Comparison of ENCODE assay signal across 23 cellular contexts in genomic region chr6:136072691-136073090, GRCh38.
DNase-seq lines count a peak whose midpoint lies in the region; ATAC-seq, FAIRE-seq and TF ChIP-seq lines count a peak whose summit lies in the region.
"Had no signal": no experiment of that assay in that cellular context is flagged by ENCODE, and none has a peak within 500 bp of the region (broad histone marks: within the 10 kb centered on the region; RNA-seq: fewer than 3 reads in every experiment).

No MANE protein-coding gene starts in this region.

- H3K9me1 ChIP-seq in K562 (ENCODE audit: control insufficient read depth, insufficient read depth, low read length) = no peaks in the 10 kb centered on the region

- H3K4me1 ChIP-seq in K562 (replicated peaks in 1 of 2; ENCODE audit: control insufficient read depth in 2 of 2, insufficient read depth in 2 of 2, low read length in 2 of 2) = no peaks in the 10 kb centered on the region
- H3K4me1 ChIP-seq in heart right ventricle = peaks cover 0 to 44% (median 25%) of the 10 kb centered on the region in 9 donors
- peaks cover 4% of the 10 kb centered on the region for H3K4me1 ChIP-seq in lower lobe of right lung
- H3K4me1 ChIP-seq in skeletal muscle tissue (ENCODE audit: control insufficient read depth in 3 of 3, insufficient read depth in 3 of 3, low read length in 3 of 3) = peaks cover 6 to 19% (median 9%) of the 10 kb centered on the region in 3 donors
- H3K4me1 ChIP-seq: BLaER1 treated with 17β-estradiol and CSF1 and Interleukin-3, amounts not matched to agents 10 nM and 100 nM had no signal

- H3K4me3 Mint-ChIP-seq in natural killer cell treated with Interleukin-12 subunit alpha and Interleukin-12 subunit beta and Interleukin-15 and Interleukin-18, amount 100 ng/mL, for 72 hours = no peak overlapping the region
- H3K4me3 Mint-ChIP-seq: CD4-positive, alpha-beta T cell had no signal

- peak overlapping the region; percentile 21; the same call in 1 of the 2 replicates for H2AFZ ChIP-seq in K562 (ENCODE audit: low read depth, low read length)

- ATAC-seq in K562 (no peak), heart right ventricle (peak; percentile 59 to 97 (median 90)), lower lobe of right lung (peak; percentile 47 to 51)
- no peak for ATAC-seq in natural killer cell treated with Interleukin-12 subunit alpha and Interleukin-12 subunit beta and Interleukin-15 and Interleukin-18, amount 100 ng/mL, for 72 hours
- ATAC-seq: PC-3 had no signal

- no peaks in the 10 kb centered on the region for H3K79me2 ChIP-seq in K562 (ENCODE audit: control insufficient read depth, insufficient read depth, low read length)

- CTCF ChIA-PET in K562 (lab: Yijun Ruan, JAX; ENCODE audit: low intra/inter-chr PET ratio) = no interaction called here

- no peaks in the 10 kb centered on the region for H3K4me1 Mint-ChIP-seq in natural killer cell treated with Interleukin-12 subunit alpha and Interleukin-12 subunit beta and Interleukin-15 and Interleukin-18, amount 100 ng/mL, for 72 hours (ENCODE audit: low read depth in 2 of 2)

- no peak overlapping the region for H3K4me2 ChIP-seq in K562 (ENCODE audit: insufficient read depth, low read length)
- H3K4me2 ChIP-seq: BLaER1 treated with 17β-estradiol and CSF1 and Interleukin-3, amounts not matched to agents 10 nM and 100 nM had no signal

- POLR2A ChIA-PET in K562 (lab: Yijun Ruan, JAX) = no interaction called here

- H3K9me3 Mint-ChIP-seq in natural killer cell treated with Interleukin-12 subunit alpha and Interleukin-12 subunit beta and Interleukin-15 and Interleukin-18, amount 100 ng/mL, for 72 hours = no peaks in the 10 kb centered on the region
- H3K9me3 Mint-ChIP-seq: CD4-positive, alpha-beta T cell had no signal

- TF ChIP-seq CTCF in K562 (IDR thresholded peaks at IDR 0.05 in 2 of 3, conservative IDR thresholded peaks at IDR 0.05 in 1 of 3; ENCODE audit: insufficient read depth in 2 of 3, low read depth in 1 of 3, low read length in 3 of 3) = no peak
- TF ChIP-seq CTCF in heart right ventricle (IDR thresholded peaks at IDR 0.05) = no peak
- TF ChIP-seq CTCF in lower lobe of right lung (IDR thresholded peaks at IDR 0.05) = no peak

- no peak for TF ChIP-seq RAD21 in K562 (CRISPR knock-in tag; conservative IDR thresholded peaks at IDR 0.05 in 1 of 2, IDR thresholded peaks at IDR 0.05 in 1 of 2)

- FAIRE-seq in K562 (lab: Jason Lieb, UNC) = no peak
- FAIRE-seq: A204.1, G401.6, H54 had no signal

- H3K4me3 ChIP-seq in K562 = no peak overlapping the region
- no peak overlapping the region for H3K4me3 ChIP-seq in heart right ventricle
- no peak overlapping the region for H3K4me3 ChIP-seq in lower lobe of right lung
- H3K4me3 ChIP-seq in skeletal muscle tissue (ENCODE audit: low read length in 3 of 3) = no peak overlapping the region
- H3K4me3 ChIP-seq: BLaER1 treated with 17β-estradiol and CSF1 and Interleukin-3, amounts not matched to agents 10 nM and 100 nM; SJSA1 had no signal

- H3K27ac Mint-ChIP-seq in natural killer cell treated with Interleukin-12 subunit alpha and Interleukin-12 subunit beta and Interleukin-15 and Interleukin-18, amount 100 ng/mL, for 72 hours = no peak overlapping the region
- H3K27ac Mint-ChIP-seq: CD4-positive, alpha-beta T cell had no signal

- intact Hi-C loops in K562 (cut with micrococcal nuclease) (no loop called here), heart right ventricle (cut with DNase I) (no loop called here), lower lobe of right lung (cut with DNase I) (no loop called here)

- H4K20me1 ChIP-seq in K562 (replicated peaks; ENCODE audit: control insufficient read depth, insufficient read depth, low read length) = no peaks in the 10 kb centered on the region
- H4K20me1 ChIP-seq: BLaER1 treated with 17β-estradiol and CSF1 and Interleukin-3, amounts not matched to agents 10 nM and 100 nM had no signal

- no peaks in the 10 kb centered on the region for H3K9me3 ChIP-seq in K562 (replicated peaks; ENCODE audit: control insufficient read depth, insufficient read depth, low read depth, low read length)
- peaks cover 0 to 5% (median 0%) of the 10 kb centered on the region in 11 donors for H3K9me3 ChIP-seq in heart right ventricle
- no peaks in the 10 kb centered on the region for H3K9me3 ChIP-seq in lower lobe of right lung
- no peaks in the 10 kb centered on the region for H3K9me3 ChIP-seq in skeletal muscle tissue (ENCODE audit: control insufficient read depth in 3 of 3, low read length in 3 of 3)
- H3K9me3 ChIP-seq: BLaER1 treated with 17β-estradiol and CSF1 and Interleukin-3, amounts not matched to agents 10 nM and 100 nM; SJSA1 had no signal

- no peak overlapping the region for H3K27ac ChIP-seq in K562 (ENCODE audit: extremely low read depth, low read depth, low read length)
- peak overlapping the region in 9 of 10 donors; percentile 7 to 75 (median 41) for H3K27ac ChIP-seq in heart right ventricle
- no peak overlapping the region for H3K27ac ChIP-seq in lower lobe of right lung
- peak overlapping the region; percentile 40 for H3K27ac ChIP-seq in skeletal muscle tissue (ENCODE audit: low read depth, low read length)
- H3K27ac ChIP-seq: BLaER1 treated with 17β-estradiol and CSF1 and Interleukin-3, amounts not matched to agents 10 nM and 100 nM; HL-60; SJSA1 had no signal

- in situ Hi-C loops in K562 (cut with MboI) = no loop called here

- H3K27me3 Mint-ChIP-seq in natural killer cell treated with Interleukin-12 subunit alpha and Interleukin-12 subunit beta and Interleukin-15 and Interleukin-18, amount 100 ng/mL, for 72 hours = peaks cover 13 to 17% of the 10 kb centered on the region in 2 donors
- H3K27me3 Mint-ChIP-seq: CD4-positive, alpha-beta T cell had no signal

- DNase-seq in K562 (ENCODE audit: extremely low read depth in 1 of 4, low spot score in 3 of 4) (no peak), heart right ventricle (peak; percentile 29 to 58), lower lobe of right lung (no peak), hepatic stellate cell (ENCODE audit: low spot score) (no peak), erythroblast (lab: John Stamatoyannopoulos, UW) (no peak)
- DNase-seq in natural killer cell treated with Interleukin-12 subunit alpha and Interleukin-12 subunit beta and Interleukin-15 and Interleukin-18, amount 100 ng/mL, for 72 hours (ENCODE audit: low spot score) = no peak
- DNase-seq: AML-193; CD4-positive, alpha-beta T cell; Karpas-422; NCI-H1105 treated with DMSO at 0.1 percent for 48 hours; NCI-H2029; NCI-H446; NCI-H526; NCI-H82; NK-92 treated with Interleukin-12 subunit alpha and Interleukin-12 subunit beta, amount 100 ng/mL, for 24 hours; PC-3 had no signal

- TF ChIP-seq POLR2A in K562 (conservative IDR thresholded peaks at IDR 0.05) (no peak), erythroblast (IDR thresholded peaks at IDR 0.05; ENCODE audit: low read length) (no peak)

- H3K9ac ChIP-seq in K562 (ENCODE audit: insufficient read depth in 1 of 2, low read depth in 2 of 2, low read length in 2 of 2) (no peak overlapping the region), skeletal muscle tissue (ENCODE audit: low read depth in 1 of 3, low read length in 3 of 3) (no peak overlapping the region)
- H3K9ac ChIP-seq: BLaER1 treated with 17β-estradiol and CSF1 and Interleukin-3, amounts not matched to agents 10 nM and 100 nM had no signal

- WGBS in K562 (ENCODE audit: insufficient coverage, low coverage, missing lambda C conversion rate) = 4% methylated on average over 7 of the region's 7 CpGs
- WGBS in heart right ventricle, 2 donors = 51 to 61% methylated on average over 7 of the region's 7 CpGs

- H3K36me3 Mint-ChIP-seq in natural killer cell treated with Interleukin-12 subunit alpha and Interleukin-12 subunit beta and Interleukin-15 and Interleukin-18, amount 100 ng/mL, for 72 hours = no peaks in the 10 kb centered on the region

- H3K36me3 ChIP-seq in K562 (ENCODE audit: control insufficient read depth, insufficient read depth, low read length) (no peaks in the 10 kb centered on the region), heart right ventricle (no peaks in the 10 kb centered on the region), lower lobe of right lung (no peaks in the 10 kb centered on the region), skeletal muscle tissue (ENCODE audit: control insufficient read depth in 3 of 3, insufficient read depth in 3 of 3, low read length in 3 of 3) (no peaks in the 10 kb centered on the region)
- H3K36me3 ChIP-seq: BLaER1 treated with 17β-estradiol and CSF1 and Interleukin-3, amounts not matched to agents 10 nM and 100 nM; SJSA1 had no signal

- no peak for TF ChIP-seq EP300 in K562 (IDR thresholded peaks at IDR 0.05; ENCODE audit: low read length)

- no TSS peak for BruUV-seq in K562 (replicated peaks; lab: Mats Ljungman, UMichigan)

- peaks cover 0 to 11% of the 10 kb centered on the region in 2 experiments; a peak in 2 of 5 replicates for H3K27me3 ChIP-seq in K562 (ENCODE audit: control insufficient read depth in 2 of 2, insufficient read depth in 2 of 2, low read length in 2 of 2)
- H3K27me3 ChIP-seq in heart right ventricle = no peaks in the 10 kb centered on the region
- H3K27me3 ChIP-seq in lower lobe of right lung (ENCODE audit: low read depth) = no peaks in the 10 kb centered on the region
- H3K27me3 ChIP-seq in skeletal muscle tissue (ENCODE audit: control insufficient read depth in 3 of 3, insufficient read depth in 3 of 3, low read length in 3 of 3) = no peaks in the 10 kb centered on the region
- H3K27me3 ChIP-seq: BLaER1 treated with 17β-estradiol and CSF1 and Interleukin-3, amounts not matched to agents 10 nM and 100 nM; SJSA1 had no signal

TF ChIP-seq in K562, 482 proteins besides CTCF, POLR2A, EP300 and RAD21 (continues in another document):
- TF ChIP-seq HDAC2 (IDR thresholded peaks at IDR 0.05) = no peak
- no peak for TF ChIP-seq MBD2 (IDR thresholded peaks at IDR 0.05; ENCODE audit: borderline replicate concordance, low read depth)
- TF ChIP-seq, protein P1, sequence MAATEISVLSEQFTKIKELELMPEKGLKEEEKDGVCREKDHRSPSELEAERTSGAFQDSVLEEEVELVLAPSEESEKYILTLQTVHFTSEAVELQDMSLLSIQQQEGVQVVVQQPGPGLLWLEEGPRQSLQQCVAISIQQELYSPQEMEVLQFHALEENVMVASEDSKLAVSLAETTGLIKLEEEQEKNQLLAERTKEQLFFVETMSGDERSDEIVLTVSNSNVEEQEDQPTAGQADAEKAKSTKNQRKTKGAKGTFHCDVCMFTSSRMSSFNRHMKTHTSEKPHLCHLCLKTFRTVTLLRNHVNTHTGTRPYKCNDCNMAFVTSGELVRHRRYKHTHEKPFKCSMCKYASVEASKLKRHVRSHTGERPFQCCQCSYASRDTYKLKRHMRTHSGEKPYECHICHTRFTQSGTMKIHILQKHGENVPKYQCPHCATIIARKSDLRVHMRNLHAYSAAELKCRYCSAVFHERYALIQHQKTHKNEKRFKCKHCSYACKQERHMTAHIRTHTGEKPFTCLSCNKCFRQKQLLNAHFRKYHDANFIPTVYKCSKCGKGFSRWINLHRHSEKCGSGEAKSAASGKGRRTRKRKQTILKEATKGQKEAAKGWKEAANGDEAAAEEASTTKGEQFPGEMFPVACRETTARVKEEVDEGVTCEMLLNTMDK (IDR thresholded peaks at IDR 0.05; ENCODE audit: borderline replicate concordance, insufficient read depth, low read depth, low read length, poor library complexity, severe bottlenecking) = no peak

Comparison
In these comparisons a context has a peak if more than half of its experiments do, and no peak if none do; other contexts are left out.
1. ATAC-seq: peak in heart right ventricle (8 of 8) and lower lobe of right lung (2 of 2); none in K562 (single experiment) and natural killer cell treated with Interleukin-12 subunit alpha and Interleukin-12 subunit beta and Interleukin-15 and Interleukin-18, amount 100 ng/mL, for 72 hours (0 of 2).
2. DNase-seq: peak in heart right ventricle (2 of 2); none in K562 (0 of 4), lower lobe of right lung (single experiment), hepatic stellate cell (single experiment), natural killer cell treated with Interleukin-12 subunit alpha and Interleukin-12 subunit beta and Interleukin-15 and Interleukin-18, amount 100 ng/mL, for 72 hours (single experiment) and erythroblast (0 of 2).
3. H3K27ac ChIP-seq: peak in heart right ventricle (9 of 10) and skeletal muscle tissue (single experiment); none in K562 (single experiment) and lower lobe of right lung (single experiment).